In genomic region chr15:89754361-89755154, GRCh38 we compare ENCODE assay signal across 2 cellular contexts.
TF ChIP-seq lines count a peak whose summit lies in the region.

No MANE protein-coding gene starts in this region.

TF ChIP-seq in A549, 52 proteins besides CTCF, POLR2A, EP300 and RAD21:
- TF ChIP-seq E2F6 (IDR thresholded peaks at IDR 0.05; ENCODE audit: borderline replicate concordance, low read depth) = no peak
- TF ChIP-seq HOXB5 (CRISPR knock-in tag; IDR thresholded peaks at IDR 0.05) = no peak
- no peak for TF ChIP-seq EHF (CRISPR knock-in tag; IDR thresholded peaks at IDR 0.05)
- no peak for TF ChIP-seq MAZ (IDR thresholded peaks at IDR 0.05; ENCODE audit: borderline replicate concordance, low read depth, low read length)
- TF ChIP-seq HDAC2 (IDR thresholded peaks at IDR 0.05) = no peak
- no peak for TF ChIP-seq ZSCAN20 (CRISPR knock-in tag; IDR thresholded peaks at IDR 0.05)
- TF ChIP-seq MAFK (IDR thresholded peaks at IDR 0.05; ENCODE audit: partially characterized antibody) = no peak
- no peak for TF ChIP-seq NPAS2 (CRISPR knock-in tag; IDR thresholded peaks at IDR 0.05; ENCODE audit: borderline replicate concordance)
- TF ChIP-seq POLR2AphosphoS2 (conservative IDR thresholded peaks at IDR 0.05; ENCODE audit: low read length) = no peak
- no peak for TF ChIP-seq FOSB (CRISPR knock-in tag; IDR thresholded peaks at IDR 0.05)
- TF ChIP-seq NFE2L2 (conservative IDR thresholded peaks at IDR 0.05; ENCODE audit: low read length) = no peak

TF ChIP-seq in K562, 482 proteins besides CTCF, POLR2A, EP300 and RAD21:
- TF ChIP-seq ZBTB33 (CRISPR knock-in tag; IDR thresholded peaks at IDR 0.05) (no peak), SMAD1 (IDR thresholded peaks at IDR 0.05; ENCODE audit: low read depth, low read length, partially characterized antibody) (no peak), TEAD2 (tag; IDR thresholded peaks at IDR 0.05) (no peak), CC2D1A (IDR thresholded peaks at IDR 0.05) (no peak), NR2C1 (IDR thresholded peaks at IDR 0.05) (no peak), NR2C1 (tag; IDR thresholded peaks at IDR 0.05) (no peak), SMAD2 (IDR thresholded peaks at IDR 0.05; ENCODE audit: low read depth, low read length) (no peak), ZBTB5 (IDR thresholded peaks at IDR 0.05) (no peak), TEAD1 (CRISPR knock-in tag; IDR thresholded peaks at IDR 0.05) (no peak), TFAP4 (CRISPR knock-in tag; IDR thresholded peaks at IDR 0.05; ENCODE audit: borderline replicate concordance) (no peak), E4F1 (CRISPR knock-in tag; IDR thresholded peaks at IDR 0.05; ENCODE audit: borderline replicate concordance) (no peak), TCF15 (CRISPR knock-in tag; IDR thresholded peaks at IDR 0.05) (no peak), ADNP (tag; IDR thresholded peaks at IDR 0.05) (no peak), L3MBTL2 (IDR thresholded peaks at IDR 0.05) (no peak), ZBED1 (IDR thresholded peaks at IDR 0.05) (no peak)
TF ChIP-seq in K562: peak in this region for 0.
